Comparison of ENCODE assay signal across 9 cellular contexts in genomic region chr17:42163113-42163512, GRCh38.
A peak's percentile ranks its signal among the peaks of the same experiment; 100 is the strongest.
DNase-seq lines count a peak whose midpoint lies in the region; ATAC-seq and TF ChIP-seq lines count a peak whose summit lies in the region.
"Had no signal": no experiment of that assay in that cellular context is flagged by ENCODE, and none has a peak within 500 bp of the region (broad histone marks: within the 10 kb centered on the region; RNA-seq: fewer than 3 reads in every experiment).

No MANE protein-coding gene starts in this region.

- H3K9ac ChIP-seq in NT2/D1 (ENCODE audit: insufficient read length, low read depth): peak overlapping the region; percentile 6

- H3K9me3 ChIP-seq in NT2/D1 (ENCODE audit: insufficient read depth, low read length): no peaks in the 10 kb centered on the region

- no peak for DNase-seq in NT2/D1 (ENCODE audit: low read depth, low spot score)
- DNase-seq in cardiac fibroblast (ENCODE audit: low read depth in 2 of 2): no peak
- no peak for DNase-seq in retinal pigment epithelial cell (ENCODE audit: low read depth)
- DNase-seq in hepatic stellate cell (ENCODE audit: low spot score): no peak
- DNase-seq: midbrain had no signal

- no peaks in the 10 kb centered on the region for H3K36me3 ChIP-seq in NT2/D1 (ENCODE audit: insufficient read depth, insufficient read length, low read length)

- peaks cover 19% of the 10 kb centered on the region for H3K4me1 ChIP-seq in NT2/D1 (ENCODE audit: insufficient read depth, insufficient read length)

- no peaks in the 10 kb centered on the region for H3K27me3 ChIP-seq in NT2/D1 (ENCODE audit: insufficient read depth, insufficient read length)

- no peak for ATAC-seq in HG03045 (IDR thresholded peaks at IDR 0.05; ENCODE audit: unreplicated experiment)
- ATAC-seq in GM21447 (IDR thresholded peaks at IDR 0.05; ENCODE audit: unreplicated experiment): no peak
- ATAC-seq in HG03442 (IDR thresholded peaks at IDR 0.05; ENCODE audit: unreplicated experiment): no peak

- H3K4me3 ChIP-seq in GM12875 (ENCODE audit: low read depth, low read length) (no peak overlapping the region), NT2/D1 (ENCODE audit: insufficient read length, low read depth) (no peak overlapping the region), cardiac fibroblast (replicated peaks in 1 of 2; ENCODE audit: low read depth in 2 of 2, low read length in 2 of 2) (no peak overlapping the region), retinal pigment epithelial cell (ENCODE audit: low read length) (no peak overlapping the region)

- TF ChIP-seq CTCF in GM12875 (IDR thresholded peaks at IDR 0.05; ENCODE audit: borderline replicate concordance, insufficient read depth, low read depth, low read length) (peak; percentile 86), cardiac fibroblast (IDR thresholded peaks at IDR 0.05; ENCODE audit: low read depth, low read length) (peak; percentile 47), retinal pigment epithelial cell (conservative IDR thresholded peaks at IDR 0.05; ENCODE audit: low read depth, low read length) (peak; percentile 53)
